Comparison of ENCODE assay signal across 19 cellular contexts in genomic region chr2:181846359-181846758, GRCh38.
DNase-seq lines count a peak whose midpoint lies in the region; ATAC-seq and TF ChIP-seq lines count a peak whose summit lies in the region.
"Had no signal": no experiment of that assay in that cellular context is flagged by ENCODE, and none has a peak within 500 bp of the region (broad histone marks: within the 10 kb centered on the region; RNA-seq: fewer than 3 reads in every experiment).

No MANE protein-coding gene starts in this region.

- no peak for TF ChIP-seq POLR2A in NB4 (IDR thresholded peaks at IDR 0.05; ENCODE audit: extremely low read depth, insufficient read length)

- H3K4me3 ChIP-seq in HL-60 (replicated peaks; ENCODE audit: insufficient read depth, low read length) (no peak overlapping the region), NB4 (ENCODE audit: low read depth, low read length) (no peak overlapping the region)
- H3K4me3 ChIP-seq: SJSA1 had no signal

- H3K27me3 ChIP-seq in HL-60 (ENCODE audit: insufficient read depth, poor library complexity, severe bottlenecking) = no peaks in the 10 kb centered on the region
- H3K27me3 ChIP-seq: SJSA1 had no signal

- peak overlapping the region; percentile 64 for H3K27ac ChIP-seq in HL-60 (replicated peaks)
- H3K27ac ChIP-seq: SJSA1 had no signal

- peak overlapping the region; percentile 81 for H3K27ac Mint-ChIP-seq in nephron progenitor cell
- H3K27ac Mint-ChIP-seq: HFFc6, IgD-negative memory B cell had no signal

- no peaks in the 10 kb centered on the region for H3K9me3 Mint-ChIP-seq in nephron progenitor cell
- H3K9me3 Mint-ChIP-seq: HFFc6, IgD-negative memory B cell had no signal

- H3K36me3 Mint-ChIP-seq in nephron progenitor cell (ENCODE audit: low read depth) = no peaks in the 10 kb centered on the region
- H3K36me3 Mint-ChIP-seq: IgD-negative memory B cell had no signal

- H3K4me1 Mint-ChIP-seq in nephron progenitor cell = peaks cover 92% of the 10 kb centered on the region

- DNase-seq in HL-60 (ENCODE audit: low read depth in 1 of 2, low spot score in 1 of 2) (peak in 1 of 2 experiments; percentile 34), NB4 (ENCODE audit: low read depth) (peak; percentile 6), amniotic epithelial cell (ENCODE audit: low read depth) (peak; percentile 4), nephron progenitor cell (no peak), NCI-H510A (lab: John Stamatoyannopoulos, UW) (no peak)
- DNase-seq: GDM1, GOT3, HFFc6, NCI-H1048, NCI-H2227 treated with DMSO at 0.1 percent for 48 hours, NCI-H524 treated with DMSO at 0.1 percent for 48 hours, OCI-M1, RPMI8226, SW 1271 had no signal

- no peak for ATAC-seq in HG03520 (IDR thresholded peaks at IDR 0.05; ENCODE audit: unreplicated experiment)
- no peak for ATAC-seq in GM19395 (IDR thresholded peaks at IDR 0.05; ENCODE audit: unreplicated experiment)
- no peak for ATAC-seq in HG03354 (IDR thresholded peaks at IDR 0.05; ENCODE audit: poor library complexity, severe bottlenecking, unreplicated experiment)

- H3K27me3 Mint-ChIP-seq in nephron progenitor cell (ENCODE audit: low read depth, poor library complexity) = no peaks in the 10 kb centered on the region

- no peak overlapping the region for H3K4me3 Mint-ChIP-seq in nephron progenitor cell
- H3K4me3 Mint-ChIP-seq: HFFc6, IgD-negative memory B cell had no signal

- TF ChIP-seq CTCF in HL-60 (IDR thresholded peaks at IDR 0.05; ENCODE audit: insufficient read depth, low read length) = no peak
- no peak for TF ChIP-seq CTCF in NB4 (IDR thresholded peaks at IDR 0.05; ENCODE audit: low read depth, low read length)
- TF ChIP-seq CTCF in nephron progenitor cell (IDR thresholded peaks at IDR 0.05) = no peak

Comparison
In these comparisons a context has a peak if more than half of its experiments do, and no peak if none do; other contexts are left out.
1. DNase-seq: peak in NB4 (single experiment) and amniotic epithelial cell (single experiment); none in nephron progenitor cell (single experiment) and NCI-H510A (single experiment).